Comparison of ENCODE assay signal across 1 cellular context in genomic region chr7:91880413-91881241, GRCh38.
TF ChIP-seq lines count a peak whose summit lies in the region.

A gene with protein sequence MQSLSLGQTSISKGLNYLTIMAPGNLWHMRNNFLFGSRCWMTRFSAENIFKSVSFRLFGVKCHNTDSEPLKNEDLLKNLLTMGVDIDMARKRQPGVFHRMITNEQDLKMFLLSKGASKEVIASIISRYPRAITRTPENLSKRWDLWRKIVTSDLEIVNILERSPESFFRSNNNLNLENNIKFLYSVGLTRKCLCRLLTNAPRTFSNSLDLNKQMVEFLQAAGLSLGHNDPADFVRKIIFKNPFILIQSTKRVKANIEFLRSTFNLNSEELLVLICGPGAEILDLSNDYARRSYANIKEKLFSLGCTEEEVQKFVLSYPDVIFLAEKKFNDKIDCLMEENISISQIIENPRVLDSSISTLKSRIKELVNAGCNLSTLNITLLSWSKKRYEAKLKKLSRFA (minus strand): TSS chr7:91880702. CDS start chr7:91880083, 619 bp downstream.

TF ChIP-seq in K562, 482 proteins besides CTCF, POLR2A, EP300 and RAD21 (continued from another document and continues in another):
- TF ChIP-seq ZNF318 (IDR thresholded peaks at IDR 0.05; ENCODE audit: borderline replicate concordance in 1 of 2, low read depth in 1 of 2) (peak in 1 of 2 experiments; percentile 1; a peak in 1 of 4 replicates), HOXB6 (CRISPR knock-in tag; IDR thresholded peaks at IDR 0.05; ENCODE audit: borderline replicate concordance) (no peak), NR1H2 (CRISPR knock-in tag; IDR thresholded peaks at IDR 0.05) (no peak), KLF6 (CRISPR knock-in tag; IDR thresholded peaks at IDR 0.05; ENCODE audit: borderline replicate concordance) (no peak), PTBP1 (IDR thresholded peaks at IDR 0.05; ENCODE audit: low read depth, low read length) (no peak), BRF1 (IDR thresholded peaks at IDR 0.05; ENCODE audit: borderline replicate concordance, extremely low read depth, insufficient read length) (no peak), SETDB1 (IDR thresholded peaks at IDR 0.05; ENCODE audit: low read length) (no peak), ARID2 (IDR thresholded peaks at IDR 0.05) (peak; percentile 97), ZNF24 (IDR thresholded peaks at IDR 0.05) (peak; percentile 67), PML (IDR thresholded peaks at IDR 0.05; ENCODE audit: low read length) (peak; percentile 90), ZNF175 (CRISPR knock-in tag; IDR thresholded peaks at IDR 0.05; ENCODE audit: low read depth) (no peak), CHD1 (IDR thresholded peaks at IDR 0.05; ENCODE audit: low read length) (no peak), FUS (optimal IDR thresholded peaks at IDR 0.05; ENCODE audit: low read depth, low read length) (no peak), ZNF511 (CRISPR knock-in tag; IDR thresholded peaks at IDR 0.05) (no peak; the same call in 1 of the 2 replicates), PBX2 (CRISPR knock-in tag; IDR thresholded peaks at IDR 0.05; ENCODE audit: low read depth) (no peak), PBX2 (tag; conservative IDR thresholded peaks at IDR 0.05; ENCODE audit: low read depth) (no peak), TCFL5 (CRISPR knock-in tag; conservative IDR thresholded peaks at IDR 0.05) (no peak), ZNF740 (CRISPR knock-in tag; IDR thresholded peaks at IDR 0.05) (0 out of 2 replicates have a peak, but pooled peaks have one; percentile 9), ZNF740 (tag; IDR thresholded peaks at IDR 0.05) (no peak), FOXJ2 (tag; IDR thresholded peaks at IDR 0.05) (no peak), BCOR (IDR thresholded peaks at IDR 0.05) (peak; percentile 35; the same call in 1 of the 2 replicates), ZNF551 (CRISPR knock-in tag; IDR thresholded peaks at IDR 0.05) (no peak), RFX1 (IDR thresholded peaks at IDR 0.05) (no peak), BDP1 (IDR thresholded peaks at IDR 0.05; ENCODE audit: insufficient read depth, insufficient read length) (no peak), DMBX1 (CRISPR knock-in tag; IDR thresholded peaks at IDR 0.05; ENCODE audit: borderline replicate concordance) (0 out of 2 replicates have a peak, but pooled peaks have one; percentile 52), SMAD3 (CRISPR knock-in tag; conservative IDR thresholded peaks at IDR 0.05) (no peak; the same call in 1 of the 2 replicates), HCFC1 (IDR thresholded peaks at IDR 0.05; ENCODE audit: low read depth, low read length) (peak; percentile 81), SRSF9 (IDR thresholded peaks at IDR 0.05; ENCODE audit: borderline replicate concordance, low read depth, low read length) (no peak), GTF2A2 (tag; IDR thresholded peaks at IDR 0.05) (no peak), RFX7 (CRISPR knock-in tag; IDR thresholded peaks at IDR 0.05) (no peak), MCM3 (IDR thresholded peaks at IDR 0.05) (no peak), POLR2B (IDR thresholded peaks at IDR 0.05; ENCODE audit: low read depth, partially characterized antibody) (peak; percentile 96)
- TF ChIP-seq, protein P1, sequence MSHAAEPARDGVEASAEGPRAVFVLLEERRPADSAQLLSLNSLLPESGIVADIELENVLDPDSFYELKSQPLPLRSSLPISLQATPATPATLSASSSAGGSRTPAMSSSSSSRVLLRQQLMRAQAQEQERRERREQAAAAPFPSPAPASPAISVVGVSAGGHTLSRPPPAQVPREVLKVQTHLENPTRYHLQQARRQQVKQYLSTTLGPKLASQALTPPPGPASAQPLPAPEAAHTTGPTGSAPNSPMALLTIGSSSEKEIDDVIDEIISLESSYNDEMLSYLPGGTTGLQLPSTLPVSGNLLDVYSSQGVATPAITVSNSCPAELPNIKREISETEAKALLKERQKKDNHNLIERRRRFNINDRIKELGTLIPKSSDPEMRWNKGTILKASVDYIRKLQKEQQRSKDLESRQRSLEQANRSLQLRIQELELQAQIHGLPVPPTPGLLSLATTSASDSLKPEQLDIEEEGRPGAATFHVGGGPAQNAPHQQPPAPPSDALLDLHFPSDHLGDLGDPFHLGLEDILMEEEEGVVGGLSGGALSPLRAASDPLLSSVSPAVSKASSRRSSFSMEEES (CRISPR knock-in tag; IDR thresholded peaks at IDR 0.05): no peak
- TF ChIP-seq, protein P2, sequence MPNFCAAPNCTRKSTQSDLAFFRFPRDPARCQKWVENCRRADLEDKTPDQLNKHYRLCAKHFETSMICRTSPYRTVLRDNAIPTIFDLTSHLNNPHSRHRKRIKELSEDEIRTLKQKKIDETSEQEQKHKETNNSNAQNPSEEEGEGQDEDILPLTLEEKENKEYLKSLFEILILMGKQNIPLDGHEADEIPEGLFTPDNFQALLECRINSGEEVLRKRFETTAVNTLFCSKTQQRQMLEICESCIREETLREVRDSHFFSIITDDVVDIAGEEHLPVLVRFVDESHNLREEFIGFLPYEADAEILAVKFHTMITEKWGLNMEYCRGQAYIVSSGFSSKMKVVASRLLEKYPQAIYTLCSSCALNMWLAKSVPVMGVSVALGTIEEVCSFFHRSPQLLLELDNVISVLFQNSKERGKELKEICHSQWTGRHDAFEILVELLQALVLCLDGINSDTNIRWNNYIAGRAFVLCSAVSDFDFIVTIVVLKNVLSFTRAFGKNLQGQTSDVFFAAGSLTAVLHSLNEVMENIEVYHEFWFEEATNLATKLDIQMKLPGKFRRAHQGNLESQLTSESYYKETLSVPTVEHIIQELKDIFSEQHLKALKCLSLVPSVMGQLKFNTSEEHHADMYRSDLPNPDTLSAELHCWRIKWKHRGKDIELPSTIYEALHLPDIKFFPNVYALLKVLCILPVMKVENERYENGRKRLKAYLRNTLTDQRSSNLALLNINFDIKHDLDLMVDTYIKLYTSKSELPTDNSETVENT (CRISPR knock-in tag; IDR thresholded peaks at IDR 0.05): peak; percentile 63
- TF ChIP-seq, protein P3, sequence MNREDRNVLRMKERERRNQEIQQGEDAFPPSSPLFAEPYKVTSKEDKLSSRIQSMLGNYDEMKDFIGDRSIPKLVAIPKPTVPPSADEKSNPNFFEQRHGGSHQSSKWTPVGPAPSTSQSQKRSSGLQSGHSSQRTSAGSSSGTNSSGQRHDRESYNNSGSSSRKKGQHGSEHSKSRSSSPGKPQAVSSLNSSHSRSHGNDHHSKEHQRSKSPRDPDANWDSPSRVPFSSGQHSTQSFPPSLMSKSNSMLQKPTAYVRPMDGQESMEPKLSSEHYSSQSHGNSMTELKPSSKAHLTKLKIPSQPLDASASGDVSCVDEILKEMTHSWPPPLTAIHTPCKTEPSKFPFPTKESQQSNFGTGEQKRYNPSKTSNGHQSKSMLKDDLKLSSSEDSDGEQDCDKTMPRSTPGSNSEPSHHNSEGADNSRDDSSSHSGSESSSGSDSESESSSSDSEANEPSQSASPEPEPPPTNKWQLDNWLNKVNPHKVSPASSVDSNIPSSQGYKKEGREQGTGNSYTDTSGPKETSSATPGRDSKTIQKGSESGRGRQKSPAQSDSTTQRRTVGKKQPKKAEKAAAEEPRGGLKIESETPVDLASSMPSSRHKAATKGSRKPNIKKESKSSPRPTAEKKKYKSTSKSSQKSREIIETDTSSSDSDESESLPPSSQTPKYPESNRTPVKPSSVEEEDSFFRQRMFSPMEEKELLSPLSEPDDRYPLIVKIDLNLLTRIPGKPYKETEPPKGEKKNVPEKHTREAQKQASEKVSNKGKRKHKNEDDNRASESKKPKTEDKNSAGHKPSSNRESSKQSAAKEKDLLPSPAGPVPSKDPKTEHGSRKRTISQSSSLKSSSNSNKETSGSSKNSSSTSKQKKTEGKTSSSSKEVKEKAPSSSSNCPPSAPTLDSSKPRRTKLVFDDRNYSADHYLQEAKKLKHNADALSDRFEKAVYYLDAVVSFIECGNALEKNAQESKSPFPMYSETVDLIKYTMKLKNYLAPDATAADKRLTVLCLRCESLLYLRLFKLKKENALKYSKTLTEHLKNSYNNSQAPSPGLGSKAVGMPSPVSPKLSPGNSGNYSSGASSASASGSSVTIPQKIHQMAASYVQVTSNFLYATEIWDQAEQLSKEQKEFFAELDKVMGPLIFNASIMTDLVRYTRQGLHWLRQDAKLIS (CRISPR knock-in tag; IDR thresholded peaks at IDR 0.05): no peak
- TF ChIP-seq, protein P4, sequence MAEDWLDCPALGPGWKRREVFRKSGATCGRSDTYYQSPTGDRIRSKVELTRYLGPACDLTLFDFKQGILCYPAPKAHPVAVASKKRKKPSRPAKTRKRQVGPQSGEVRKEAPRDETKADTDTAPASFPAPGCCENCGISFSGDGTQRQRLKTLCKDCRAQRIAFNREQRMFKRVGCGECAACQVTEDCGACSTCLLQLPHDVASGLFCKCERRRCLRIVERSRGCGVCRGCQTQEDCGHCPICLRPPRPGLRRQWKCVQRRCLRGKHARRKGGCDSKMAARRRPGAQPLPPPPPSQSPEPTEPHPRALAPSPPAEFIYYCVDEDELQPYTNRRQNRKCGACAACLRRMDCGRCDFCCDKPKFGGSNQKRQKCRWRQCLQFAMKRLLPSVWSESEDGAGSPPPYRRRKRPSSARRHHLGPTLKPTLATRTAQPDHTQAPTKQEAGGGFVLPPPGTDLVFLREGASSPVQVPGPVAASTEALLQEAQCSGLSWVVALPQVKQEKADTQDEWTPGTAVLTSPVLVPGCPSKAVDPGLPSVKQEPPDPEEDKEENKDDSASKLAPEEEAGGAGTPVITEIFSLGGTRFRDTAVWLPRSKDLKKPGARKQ (CRISPR knock-in tag; IDR thresholded peaks at IDR 0.05): peak; percentile 93; the same call in 1 of the 2 replicates
